ENCODE assay signal across 10 cellular contexts in genomic region chr14:20934148-20934762, GRCh38. TPM values are rescaled to one million over a fixed set of nuclear protein-coding genes. Genes with fewer than 3 reads are reported as not detected.
DNase-seq lines count a peak whose midpoint lies in the region; ATAC-seq and TF ChIP-seq lines count a peak whose summit lies in the region.
"Had no signal": no experiment of that assay in that cellular context is flagged by ENCODE, and none has a peak within 500 bp of the region (broad histone marks: within the 10 kb centered on the region; RNA-seq: fewer than 3 reads in every experiment).

No MANE protein-coding gene starts in this region.

- no peaks in the 10 kb centered on the region for H3K36me3 ChIP-seq in NT2/D1 (ENCODE audit: insufficient read depth, insufficient read length, low read length)

- H3K27me3 ChIP-seq in NT2/D1 (ENCODE audit: insufficient read depth, insufficient read length) = no peaks in the 10 kb centered on the region

- TF ChIP-seq CTCF in GM12874 (IDR thresholded peaks at IDR 0.05; ENCODE audit: insufficient read depth, low read depth, low read length) (peak; percentile 66), chondrocyte (IDR thresholded peaks at IDR 0.05) (peak; percentile 65), natural killer cell (IDR thresholded peaks at IDR 0.05) (no peak)

- no peak overlapping the region for H3K9ac ChIP-seq in NT2/D1 (ENCODE audit: insufficient read length, low read depth)

- H3K27me3 Mint-ChIP-seq in chondrocyte (ENCODE audit: low read depth) (peaks cover 17% of the 10 kb centered on the region), natural killer cell (ENCODE audit: low read depth in 2 of 2) (peaks cover 2 to 18% of the 10 kb centered on the region in 2 donors)

- no peak overlapping the region for H3K4me3 ChIP-seq in NT2/D1 (ENCODE audit: insufficient read length, low read depth)
- H3K4me3 ChIP-seq: mucosa of descending colon had no signal

- no peaks in the 10 kb centered on the region for H3K36me3 Mint-ChIP-seq in chondrocyte (ENCODE audit: low read depth)
- no peaks in the 10 kb centered on the region for H3K36me3 Mint-ChIP-seq in natural killer cell
- H3K36me3 Mint-ChIP-seq: T-cell had no signal

- H3K4me1 Mint-ChIP-seq in chondrocyte (ENCODE audit: low read depth) (no peaks in the 10 kb centered on the region), natural killer cell (no peaks in the 10 kb centered on the region)
- H3K4me1 Mint-ChIP-seq: T-cell had no signal

- no peak overlapping the region for H3K27ac Mint-ChIP-seq in chondrocyte (ENCODE audit: unreplicated experiment)
- H3K27ac Mint-ChIP-seq in natural killer cell = no peak overlapping the region
- H3K27ac Mint-ChIP-seq: T-cell had no signal

- DNase-seq in NT2/D1 (ENCODE audit: low read depth, low spot score) = peak; percentile 18
- DNase-seq in chondrocyte (ENCODE audit: low spot score) = no peak
- DNase-seq in natural killer cell = peak; percentile 19
- no peak for DNase-seq in NCI-H2196 treated with DMSO at 0.1 percent for 48 hours (lab: John Stamatoyannopoulos, UW; ENCODE audit: unreplicated experiment)
- DNase-seq in RKO (ENCODE audit: low spot score) = no peak
- no peak for DNase-seq in NCI-H345 (lab: John Stamatoyannopoulos, UW)

- H3K4me1 ChIP-seq in NT2/D1 (ENCODE audit: insufficient read depth, insufficient read length) = no peaks in the 10 kb centered on the region

- H3K9me3 ChIP-seq in NT2/D1 (ENCODE audit: insufficient read depth, low read length) = no peaks in the 10 kb centered on the region
- H3K9me3 ChIP-seq: mucosa of descending colon had no signal

- H3K9me3 Mint-ChIP-seq in chondrocyte (ENCODE audit: low read depth) (no peaks in the 10 kb centered on the region), natural killer cell (no peaks in the 10 kb centered on the region)
- H3K9me3 Mint-ChIP-seq: T-cell had no signal

- ATAC-seq in natural killer cell = no peak
- no peak for ATAC-seq in GM18520 (IDR thresholded peaks at IDR 0.05; ENCODE audit: unreplicated experiment)
- ATAC-seq: mucosa of descending colon, T-cell had no signal

- no peak overlapping the region for H3K4me3 Mint-ChIP-seq in chondrocyte (ENCODE audit: unreplicated experiment)
- no peak overlapping the region for H3K4me3 Mint-ChIP-seq in natural killer cell
- H3K4me3 Mint-ChIP-seq: T-cell had no signal

- intact Hi-C loops in natural killer cell (cut with micrococcal nuclease) = no loop called here

RNA-seq across cellular contexts. Expression of gene RNASE2, which starts 21.0 kb away (rescaled TPM):
- total RNA-seq in chondrocyte (not detected in 3 replicates), natural killer cell (10 to 100 TPM in 1 of 3 donors, 1 to 10 TPM in 1, not detected in 1; 2.2 to 53.6 TPM)
- total RNA-seq: T-cell had no signal

RNA-seq across cellular contexts. Expression of gene RNASE3, which starts 43.1 kb away (rescaled TPM):
- total RNA-seq in chondrocyte (not detected in 3 replicates), natural killer cell (under 1 TPM in 1 of 3 donors, not detected in 2; 0.72 TPM)
- total RNA-seq: mucosa of descending colon, T-cell had no signal

RNA-seq across cellular contexts. Expression of gene METTL17, which starts 55.5 kb away (rescaled TPM):
- total RNA-seq in chondrocyte = 34.4 to 50.1 TPM (median 41.1 TPM) in 3 replicates
- 10 to 100 TPM; 62.8 to 79.2 (median 74.1) TPM for total RNA-seq in natural killer cell

Comparison
In these comparisons a context has a peak if more than half of its experiments do, and no peak if none do; other contexts are left out.
1. DNase-seq: peak in NT2/D1 (single experiment) and natural killer cell (single experiment); none in chondrocyte (single experiment), NCI-H2196 treated with DMSO at 0.1 percent for 48 hours (single experiment), RKO (single experiment) and NCI-H345 (single experiment).